10 cellular contexts compared by ENCODE assay signal in the genomic region with DNA sequence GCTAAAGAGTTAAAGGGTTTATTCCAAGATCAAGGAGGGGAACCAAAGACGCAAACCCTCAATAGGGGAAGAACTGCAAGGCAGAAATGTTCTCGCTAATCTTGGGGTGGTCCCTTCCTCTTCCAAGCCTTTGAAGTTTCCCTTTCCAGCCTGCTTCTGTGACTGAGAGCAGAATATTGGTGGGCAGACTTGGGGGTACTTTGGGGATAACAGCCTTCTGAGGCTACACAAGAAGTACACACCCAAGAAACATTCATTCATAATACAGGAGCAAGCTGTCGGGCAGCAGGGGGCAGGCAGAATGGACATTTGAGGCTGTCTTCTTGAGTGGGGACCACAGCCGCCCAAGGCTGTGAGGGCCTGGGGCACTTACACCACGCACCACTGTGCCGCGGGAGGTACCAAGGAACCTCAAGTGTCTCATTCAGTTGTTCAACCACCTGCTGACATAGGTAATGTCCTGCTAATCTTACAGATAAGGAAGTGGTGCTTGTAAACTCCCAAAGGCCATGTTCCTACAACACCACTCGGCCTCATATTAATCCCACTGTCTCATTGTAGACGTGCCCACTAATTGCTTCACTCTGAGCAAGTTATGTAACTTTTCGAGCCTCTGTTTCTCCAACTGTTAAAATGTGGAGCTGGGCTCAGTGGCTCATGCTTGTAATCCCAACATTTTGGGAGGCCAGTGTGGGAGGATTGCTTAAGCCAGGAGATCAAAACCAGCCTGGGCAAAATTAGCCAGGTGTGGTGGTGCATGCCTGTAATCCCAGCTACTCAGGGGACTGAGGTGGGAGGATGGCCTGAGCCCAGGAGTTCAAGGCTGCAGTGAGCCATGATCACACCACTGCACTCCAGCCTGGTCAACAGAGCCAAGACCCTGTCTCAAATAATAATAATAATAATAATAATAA. TPM values are rescaled to one million over a fixed set of nuclear protein-coding genes. Genes with fewer than 3 reads are reported as not detected.
DNase-seq lines count a peak whose midpoint lies in the region; TF ChIP-seq lines count a peak whose summit lies in the region.
"Had no signal": no experiment of that assay in that cellular context is flagged by ENCODE, and none has a peak within 500 bp of the region (broad histone marks: within the 10 kb centered on the region; RNA-seq: fewer than 3 reads in every experiment).

No MANE protein-coding gene starts in this region.

- in situ Hi-C loops in ACHN (cut with HindIII; ENCODE audit: low pct_ligation_motif_present, low pct_unique_long_range_greater_than_20kb, low sequenced_read_pairs): no loop called here

- DNase-seq in HL-60 (ENCODE audit: low read depth in 1 of 2, low spot score in 1 of 2): peak; percentile 27 to 94
- no peak for DNase-seq in Karpas-422
- DNase-seq in ACHN: no peak
- no peak for DNase-seq in RKO (ENCODE audit: low spot score)
- DNase-seq in activated gamma-delta T cell treated with Interleukin-2 at 50 U/mL for 16 hours: no peak
- DNase-seq: activated CD8-positive, alpha-beta memory T cell treated with anti-CD3 and anti-CD28 coated beads, Interleukin-2, amount 50 U/mL, for 48 hours; NCI-H1048 had no signal

- H3K9ac ChIP-seq in BLaER1 treated with 17β-estradiol and CSF1 and Interleukin-3, amounts not matched to agents 10 nM and 100 nM: peak overlapping the region in 7 of 11 experiments; percentile 19 to 45 (median 41); a peak in 9 of 22 replicates
- H3K9ac ChIP-seq in duodenal mucosa (ENCODE audit: low read depth in 1 of 2, low read length in 2 of 2): peak overlapping the region; percentile 4 to 15
- no peak overlapping the region for H3K9ac ChIP-seq in Karpas-422 (ENCODE audit: low read length)

- peak overlapping the region; percentile 58 to 98 (median 90) for H3K4me2 ChIP-seq in BLaER1 treated with 17β-estradiol and CSF1 and Interleukin-3, amounts not matched to agents 10 nM and 100 nM
- H3K4me2 ChIP-seq in Karpas-422 (ENCODE audit: low read depth, low read length, poor library complexity, severe bottlenecking): no peak overlapping the region

- TF ChIP-seq CTCF in HL-60 (IDR thresholded peaks at IDR 0.05; ENCODE audit: insufficient read depth, low read length): no peak
- TF ChIP-seq CTCF in neutrophil (IDR thresholded peaks at IDR 0.05): no peak

- H3K9me2 ChIP-seq in Karpas-422 (replicated peaks; ENCODE audit: insufficient read depth, low read length): no peaks in the 10 kb centered on the region

- no peaks in the 10 kb centered on the region; a peak in 1 of 22 replicates for H4K20me1 ChIP-seq in BLaER1 treated with 17β-estradiol and CSF1 and Interleukin-3, amounts not matched to agents 10 nM and 100 nM
- no peaks in the 10 kb centered on the region for H4K20me1 ChIP-seq in Karpas-422 (ENCODE audit: insufficient read depth, low read depth, low read length)

- H2AFZ ChIP-seq in Karpas-422 (ENCODE audit: low read length): no peak overlapping the region

- H3K79me2 ChIP-seq in Karpas-422 (ENCODE audit: low read length): peaks cover 28% of the 10 kb centered on the region

- H3K4me3 ChIP-seq in BLaER1 treated with 17β-estradiol and CSF1 and Interleukin-3, amounts not matched to agents 10 nM and 100 nM: no peak overlapping the region
- H3K4me3 ChIP-seq in HL-60 (replicated peaks; ENCODE audit: insufficient read depth, low read length): no peak overlapping the region
- no peak overlapping the region for H3K4me3 ChIP-seq in duodenal mucosa (ENCODE audit: low read depth in 1 of 2, low read length in 2 of 2)
- H3K4me3 ChIP-seq in neutrophil (ENCODE audit: low read depth in 1 of 2, low read length in 1 of 2): peak overlapping the region; percentile 2 to 76
- no peak overlapping the region for H3K4me3 ChIP-seq in Karpas-422 (ENCODE audit: low read length)

- no peaks in the 10 kb centered on the region for H3K27me3 ChIP-seq in BLaER1 treated with 17β-estradiol and CSF1 and Interleukin-3, amounts not matched to agents 10 nM and 100 nM
- no peaks in the 10 kb centered on the region for H3K27me3 ChIP-seq in HL-60 (ENCODE audit: insufficient read depth, poor library complexity, severe bottlenecking)
- no peaks in the 10 kb centered on the region for H3K27me3 ChIP-seq in duodenal mucosa (ENCODE audit: control insufficient read depth in 1 of 2, insufficient read depth in 2 of 2, low read length in 2 of 2)
- H3K27me3 ChIP-seq in neutrophil: no peaks in the 10 kb centered on the region
- no peaks in the 10 kb centered on the region for H3K27me3 ChIP-seq in Karpas-422 (ENCODE audit: low read length)

- H3K4me1 ChIP-seq in BLaER1 treated with 17β-estradiol and CSF1 and Interleukin-3, amounts not matched to agents 10 nM and 100 nM: peaks cover 38 to 46% (median 43%) of the 10 kb centered on the region in 10 experiments
- H3K4me1 ChIP-seq in duodenal mucosa (ENCODE audit: control insufficient read depth in 1 of 2, insufficient read depth in 2 of 2, low read length in 2 of 2): peaks cover 37 to 44% of the 10 kb centered on the region in 2 donors
- peaks cover 42% of the 10 kb centered on the region in 2 experiments for H3K4me1 ChIP-seq in neutrophil (ENCODE audit: control insufficient read depth in 1 of 2, insufficient read depth in 1 of 2, low read depth in 1 of 2, low read length in 1 of 2)
- peaks cover 30% of the 10 kb centered on the region for H3K4me1 ChIP-seq in Karpas-422 (ENCODE audit: low read length)

- peak overlapping the region in 7 of 11 experiments; percentile 3 to 64 (median 51); a peak in 10 of 22 replicates for H3K27ac ChIP-seq in BLaER1 treated with 17β-estradiol and CSF1 and Interleukin-3, amounts not matched to agents 10 nM and 100 nM
- H3K27ac ChIP-seq in HL-60 (replicated peaks) (peak overlapping the region; percentile 85), duodenal mucosa (ENCODE audit: low read depth, low read length) (peak overlapping the region; percentile 59), neutrophil (peak overlapping the region; percentile 90), Karpas-422 (ENCODE audit: low read length) (no peak overlapping the region)

- peaks cover 0 to 17% (median 9%) of the 10 kb centered on the region in 11 experiments; a peak in 14 of 22 replicates for H3K36me3 ChIP-seq in BLaER1 treated with 17β-estradiol and CSF1 and Interleukin-3, amounts not matched to agents 10 nM and 100 nM
- H3K36me3 ChIP-seq in duodenal mucosa (ENCODE audit: control insufficient read depth in 1 of 2, insufficient read depth in 2 of 2, low read length in 2 of 2) (no peaks in the 10 kb centered on the region), neutrophil (no peaks in the 10 kb centered on the region), Karpas-422 (ENCODE audit: insufficient read depth, low read length) (no peaks in the 10 kb centered on the region; the same call in 1 of the 2 replicates)

- no peaks in the 10 kb centered on the region for H3K9me3 ChIP-seq in BLaER1 treated with 17β-estradiol and CSF1 and Interleukin-3, amounts not matched to agents 10 nM and 100 nM (replicated peaks in 1 of 11)
- no peaks in the 10 kb centered on the region for H3K9me3 ChIP-seq in duodenal mucosa (ENCODE audit: control insufficient read depth in 1 of 2, low read length in 2 of 2)
- no peaks in the 10 kb centered on the region for H3K9me3 ChIP-seq in neutrophil
- no peaks in the 10 kb centered on the region for H3K9me3 ChIP-seq in Karpas-422 (ENCODE audit: low read length)

RNA-seq across cellular contexts. Expression of gene MRPS23, which starts 2.5 kb away (rescaled TPM):
- total RNA-seq in Karpas-422 (2014; rRNA removed; shearing (Covaris generic); ENCODE audit: low replicate concordance): 35.1 and 61.3 TPM in 2 replicates

Comparison
In these comparisons a context has a peak if more than half of its experiments do, and no peak if none do; other contexts are left out.
1. H3K4me3 ChIP-seq: peak in neutrophil (2 of 2); none in BLaER1 treated with 17β-estradiol and CSF1 and Interleukin-3, amounts not matched to agents 10 nM and 100 nM (0 of 10), HL-60 (single experiment), duodenal mucosa (0 of 2) and Karpas-422 (single experiment).
2. DNase-seq: peak in HL-60 (2 of 2); none in Karpas-422 (single experiment), ACHN (single experiment), RKO (single experiment) and activated gamma-delta T cell treated with Interleukin-2 at 50 U/mL for 16 hours (single experiment).